Comparison of ENCODE assay signal across 8 cellular contexts in the genomic region with DNA sequence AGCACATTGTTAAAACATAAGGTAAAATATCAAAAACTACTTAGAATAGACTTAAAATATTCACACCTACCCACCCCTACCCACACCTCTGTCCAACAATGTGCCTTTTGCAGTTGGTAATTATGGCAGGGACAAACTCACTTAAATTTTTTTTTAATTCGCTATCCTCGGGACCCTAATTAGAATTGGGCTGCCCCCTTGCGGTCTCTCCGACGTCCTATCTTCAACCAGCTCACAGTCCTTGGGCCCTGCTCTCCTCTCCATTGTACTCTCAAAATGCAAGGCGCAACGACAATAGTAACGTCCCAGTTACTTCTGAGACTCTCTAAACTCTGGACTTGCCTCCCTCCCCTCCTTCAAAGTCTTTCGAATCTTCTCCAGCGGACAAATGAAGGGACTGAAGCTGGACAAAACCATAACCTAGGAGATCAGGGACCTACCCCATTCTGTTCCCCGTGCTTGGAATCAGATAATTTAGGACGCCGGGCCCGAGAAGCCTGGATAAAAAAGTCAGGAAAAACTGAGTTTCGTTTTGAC. TPM values are rescaled to one million over a fixed set of nuclear protein-coding genes. Genes with fewer than 3 reads are reported as not detected.
DNase-seq lines count a peak whose midpoint lies in the region; ATAC-seq and TF ChIP-seq lines count a peak whose summit lies in the region.

No MANE protein-coding gene starts in this region.

- H3K36me3 ChIP-seq in SK-N-SH (replicated peaks in 1 of 2; ENCODE audit: control insufficient read depth in 1 of 2, insufficient read depth in 2 of 2, low read length in 1 of 2) (no peaks in the 10 kb centered on the region), adipocyte (ENCODE audit: control insufficient read depth, insufficient read depth, low read length, severe bottlenecking) (peaks cover 1% of the 10 kb centered on the region), left ventricle myocardium inferior (peaks cover 19% of the 10 kb centered on the region), uterus (no peaks in the 10 kb centered on the region)

- WGBS in SK-N-SH (ENCODE audit: low lambda C conversion rate), result 24% methylated on average over 15 of the region's 15 CpGs

- peak; percentile 74 for TF ChIP-seq CTCF in SK-N-SH (IDR thresholded peaks at IDR 0.05)
- TF ChIP-seq CTCF in left ventricle myocardium inferior (IDR thresholded peaks at IDR 0.05; ENCODE audit: borderline replicate concordance), result peak; percentile 81
- peak; percentile 65 to 74 (median 72) for TF ChIP-seq CTCF in uterus (IDR thresholded peaks at IDR 0.05)

- H3K79me2 ChIP-seq in SK-N-SH (ENCODE audit: insufficient read depth), result no peaks in the 10 kb centered on the region; the same call in 1 of the 2 replicates

- peak overlapping the region; percentile 68 for H3K9ac ChIP-seq in SK-N-SH
- peak overlapping the region; percentile 79 for H3K9ac ChIP-seq in adipocyte (ENCODE audit: low read length)

- H3K27me3 ChIP-seq in SK-N-SH (ENCODE audit: insufficient read depth) (no peaks in the 10 kb centered on the region), adipocyte (replicated peaks; ENCODE audit: control insufficient read depth, insufficient read depth, low read length) (no peaks in the 10 kb centered on the region), left ventricle myocardium inferior (ENCODE audit: low read depth) (no peaks in the 10 kb centered on the region), uterus (no peaks in the 10 kb centered on the region)

- ATAC-seq in GM21528 (IDR thresholded peaks at IDR 0.05; ENCODE audit: low FRiP score, unreplicated experiment), result no peak

- H3K4me2 ChIP-seq in SK-N-SH, result peak overlapping the region; percentile 64

- H3K4me3 ChIP-seq in SK-N-SH (ENCODE audit: low read depth in 2 of 2, low read length in 1 of 2) (peak overlapping the region; percentile 29 to 45), adipocyte (ENCODE audit: low read length) (peak overlapping the region; percentile 88), left ventricle myocardium inferior (peak overlapping the region; percentile 76), uterus (peak overlapping the region; percentile 40 to 52)

- H3K9me3 ChIP-seq in SK-N-SH (no peaks in the 10 kb centered on the region), adipocyte (ENCODE audit: control insufficient read depth, low read length) (no peaks in the 10 kb centered on the region), left ventricle myocardium inferior (replicated peaks) (no peaks in the 10 kb centered on the region), uterus (no peaks in the 10 kb centered on the region)

- intact Hi-C loops in left ventricle myocardium inferior (cut with micrococcal nuclease) (no loop called here), posterior vena cava (cut with DNase I) (no loop called here), uterus (cut with DNase I; ENCODE audit: low total_unique reads) (no loop called here)

- no peaks in the 10 kb centered on the region for H4K20me1 ChIP-seq in SK-N-SH (ENCODE audit: insufficient read depth)

- no peak for TF ChIP-seq EP300 in SK-N-SH (IDR thresholded peaks at IDR 0.05; ENCODE audit: borderline replicate concordance in 1 of 2, low read depth in 1 of 2, low read length in 1 of 2)

- peak; percentile 60 for TF ChIP-seq RAD21 in SK-N-SH (IDR thresholded peaks at IDR 0.05; ENCODE audit: low read length)

- H3F3A ChIP-seq in SK-N-SH (replicated peaks; ENCODE audit: insufficient read depth), result peaks cover 5% of the 10 kb centered on the region

- POLR2A ChIA-PET in SK-N-SH (lab: Yijun Ruan, JAX), result interaction anchor here (0.9 kb wide), 1 partner anchor 25 kb away, joined by 3 read pairs; no protein-coding TSS in a partner anchor

- peak overlapping the region; percentile 93 for H2AFZ ChIP-seq in SK-N-SH (ENCODE audit: low read depth)

- peak overlapping the region in 1 of 2 experiments; percentile 68; a peak in 2 of 4 replicates for H3K27ac ChIP-seq in SK-N-SH (ENCODE audit: low read depth in 2 of 2, low read length in 1 of 2)
- peak overlapping the region; percentile 95 for H3K27ac ChIP-seq in left ventricle myocardium inferior (replicated peaks)
- peak overlapping the region; percentile 85 to 92 for H3K27ac ChIP-seq in uterus

- TF ChIP-seq POLR2A in uterus (IDR thresholded peaks at IDR 0.05), result no peak

- DNase-seq in DMS 273 treated with DMSO at 0.1 percent for 48 hours (lab: John Stamatoyannopoulos, UW), result peak; percentile 71
- peak; percentile 56 for DNase-seq in LoVo (ENCODE audit: low spot score)
- peak; percentile 50 for DNase-seq in SK-N-SH
- DNase-seq in adipocyte (ENCODE audit: low read depth), result peak; percentile 91
- DNase-seq in left ventricle myocardium inferior, result peak; percentile 79
- peak; percentile 90 for DNase-seq in posterior vena cava (ENCODE audit: low spot score)
- DNase-seq in uterus, result peak; percentile 74 to 83

- CTCF ChIA-PET in SK-N-SH (lab: Yijun Ruan, JAX), result interaction anchor here (0.7 to 6.2 kb wide), 12 partner anchors 9 to 280 kb away, joined by 3 to 110 read pairs (median 4); partner anchors contain the start of genes APH1A, C1orf54 and CA14

- H3K9me2 ChIP-seq in SK-N-SH, result no peaks in the 10 kb centered on the region

- peaks cover 4 to 14% of the 10 kb centered on the region in 2 experiments; a peak in 1 of 4 replicates for H3K4me1 ChIP-seq in SK-N-SH (ENCODE audit: control insufficient read depth in 1 of 2, insufficient read depth in 2 of 2, low read depth in 1 of 2, low read length in 1 of 2)
- H3K4me1 ChIP-seq in adipocyte (ENCODE audit: control insufficient read depth, insufficient read depth, low read length), result peaks cover 23% of the 10 kb centered on the region
- H3K4me1 ChIP-seq in left ventricle myocardium inferior, result peaks cover 43% of the 10 kb centered on the region
- no peaks in the 10 kb centered on the region for H3K4me1 ChIP-seq in uterus

TF ChIP-seq in SK-N-SH, 30 proteins besides CTCF, POLR2A, EP300 and RAD21:
- TF ChIP-seq, protein P1, sequence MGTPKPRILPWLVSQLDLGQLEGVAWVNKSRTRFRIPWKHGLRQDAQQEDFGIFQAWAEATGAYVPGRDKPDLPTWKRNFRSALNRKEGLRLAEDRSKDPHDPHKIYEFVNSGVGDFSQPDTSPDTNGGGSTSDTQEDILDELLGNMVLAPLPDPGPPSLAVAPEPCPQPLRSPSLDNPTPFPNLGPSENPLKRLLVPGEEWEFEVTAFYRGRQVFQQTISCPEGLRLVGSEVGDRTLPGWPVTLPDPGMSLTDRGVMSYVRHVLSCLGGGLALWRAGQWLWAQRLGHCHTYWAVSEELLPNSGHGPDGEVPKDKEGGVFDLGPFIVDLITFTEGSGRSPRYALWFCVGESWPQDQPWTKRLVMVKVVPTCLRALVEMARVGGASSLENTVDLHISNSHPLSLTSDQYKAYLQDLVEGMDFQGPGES (IDR thresholded peaks at IDR 0.05; ENCODE audit: low read depth, low read length), result no peak
- peak; percentile 52 for TF ChIP-seq SMC3 (IDR thresholded peaks at IDR 0.05; ENCODE audit: low read depth, low read length)
TF ChIP-seq in SK-N-SH: peak in this region for 1.

RNA-seq across cellular contexts. Expression of gene CIART, which starts 1.1 kb away (rescaled TPM):
- 3.2 and 4.4 TPM in 2 replicates for polyA plus RNA-seq in SK-N-SH (2012; rRNA removed)
- polyA plus RNA-seq in SK-N-SH (2012; cell fraction: cytosol; rRNA removed), result 1.6 and 2.3 TPM in 2 replicates
- 6.7 and 7.9 TPM in 2 replicates for polyA plus RNA-seq in SK-N-SH (2012; cell fraction: nucleus; rRNA removed)
- total RNA-seq in left ventricle myocardium inferior (8.7 TPM), posterior vena cava (1 to 10 TPM; 6.7 to 9.1 TPM), uterus (10 to 100 TPM in 1 of 4 donors, 1 to 10 TPM in 2, not detected in 1; 2.9 to 30.3 (median 4.9) TPM)

RNA-seq across cellular contexts. Expression of gene C1orf54, which starts 8.7 kb away (rescaled TPM):
- polyA plus RNA-seq in SK-N-SH (2012; rRNA removed), result 18.0 and 25.7 TPM in 2 replicates
- polyA plus RNA-seq in SK-N-SH (2012; cell fraction: cytosol; rRNA removed), result 25.4 and 34.1 TPM in 2 replicates
- polyA plus RNA-seq in SK-N-SH (2012; cell fraction: nucleus; rRNA removed), result 5.4 and 9.7 TPM in 2 replicates
- 9.0 TPM for total RNA-seq in left ventricle myocardium inferior
- total RNA-seq in posterior vena cava, result 10 to 100 TPM; 39.3 to 44.2 TPM
- total RNA-seq in uterus, result 10 to 100 TPM in 1 of 4 donors, 1 to 10 TPM in 2, under 1 TPM in 1; 0.88 to 60.8 (median 6.2) TPM

RNA-seq across cellular contexts. Expression of gene MRPS21, which starts 12.4 kb away (rescaled TPM):
- polyA plus RNA-seq in SK-N-SH (2012; rRNA removed), result 136 and 173 TPM in 2 replicates
- 182 and 217 TPM in 2 replicates for polyA plus RNA-seq in SK-N-SH (2012; cell fraction: cytosol; rRNA removed)
- 123 and 203 TPM in 2 replicates for polyA plus RNA-seq in SK-N-SH (2012; cell fraction: nucleus; rRNA removed)
- 72.5 TPM for total RNA-seq in left ventricle myocardium inferior
- 10 to 100 TPM; 40.6 to 49.4 TPM for total RNA-seq in posterior vena cava
- 10 to 100 TPM; 28.6 to 59.3 (median 38.6) TPM for total RNA-seq in uterus

RNA-seq across cellular contexts. Expression of gene APH1A, which starts 12.5 kb away (rescaled TPM):
- 175 and 232 TPM in 2 replicates for polyA plus RNA-seq in SK-N-SH (2012; rRNA removed)
- polyA plus RNA-seq in SK-N-SH (2012; cell fraction: cytosol; rRNA removed), result 141 and 194 TPM in 2 replicates
- polyA plus RNA-seq in SK-N-SH (2012; cell fraction: nucleus; rRNA removed), result 83.8 and 134 TPM in 2 replicates
- total RNA-seq in left ventricle myocardium inferior, result 49.3 TPM
- 10 to 100 TPM; 56.2 to 68.1 TPM for total RNA-seq in posterior vena cava
- 10 to 100 TPM; 33.2 to 96.7 (median 68.8) TPM for total RNA-seq in uterus

RNA-seq across cellular contexts. Expression of gene CA14, which starts 23.7 kb away (rescaled TPM):
- 0.08 and 0.16 TPM in 2 replicates for polyA plus RNA-seq in SK-N-SH (2012; rRNA removed)
- 0.10 and 0.13 TPM in 2 replicates for polyA plus RNA-seq in SK-N-SH (2012; cell fraction: cytosol; rRNA removed)
- 0.07 and 0.15 TPM in 2 replicates for polyA plus RNA-seq in SK-N-SH (2012; cell fraction: nucleus; rRNA removed)
- total RNA-seq in left ventricle myocardium inferior (3.1 TPM), posterior vena cava (not detected), uterus (under 1 TPM in 2 of 4 donors, not detected in 2; 0.88 to 0.90 TPM)

Comparison
In these comparisons a context has a peak if more than half of its experiments do, and no peak if none do; other contexts are left out.
1. H3K4me3 ChIP-seq: peak in every context shown above with its lines; median percentile 88 in adipocyte; 76 in left ventricle myocardium inferior; 46 in uterus; 37 in SK-N-SH.